ENCODE assay signal across 9 cellular contexts in genomic region chr3:5057857-5058324, GRCh38.
DNase-seq lines count a peak whose midpoint lies in the region; ATAC-seq, FAIRE-seq and TF ChIP-seq lines count a peak whose summit lies in the region.
"Had no signal": no experiment of that assay in that cellular context is flagged by ENCODE, and none has a peak within 500 bp of the region (broad histone marks: within the 10 kb centered on the region; RNA-seq: fewer than 3 reads in every experiment).

No MANE protein-coding gene starts in this region.

- peaks cover 36% of the 10 kb centered on the region for H3K4me1 Mint-ChIP-seq in activated CD4-positive, alpha-beta T cell treated with anti-CD3 and anti-CD28 coated beads, Interleukin-2, amount 10 ng/mL, durations not matched to agents 24 days and 14 days
- H3K4me1 Mint-ChIP-seq in dendritic cell treated with granulocyte-macrophage colony-stimulating factor and Interleukin-4, amounts not matched to agents 40 ng/mL and 50 ng/mL, for 4 days (ENCODE audit: low read depth): peaks cover 54% of the 10 kb centered on the region

- peaks cover 5% of the 10 kb centered on the region for H3K9me3 Mint-ChIP-seq in activated CD4-positive, alpha-beta T cell treated with anti-CD3 and anti-CD28 coated beads, Interleukin-2, amount 10 ng/mL, durations not matched to agents 24 days and 14 days
- H3K9me3 Mint-ChIP-seq in dendritic cell treated with granulocyte-macrophage colony-stimulating factor and Interleukin-4, amounts not matched to agents 40 ng/mL and 50 ng/mL, for 4 days: no peaks in the 10 kb centered on the region
- H3K9me3 Mint-ChIP-seq: IgD-negative memory B cell had no signal

- H3K4me1 ChIP-seq in ACC112 (ENCODE audit: control insufficient read depth, insufficient read depth, low read length, unreplicated experiment) (peaks cover 6% of the 10 kb centered on the region), right lobe of liver (no peaks in the 10 kb centered on the region)

- no peaks in the 10 kb centered on the region for H3K36me3 Mint-ChIP-seq in activated CD4-positive, alpha-beta T cell treated with anti-CD3 and anti-CD28 coated beads, Interleukin-2, amount 10 ng/mL, durations not matched to agents 24 days and 14 days (ENCODE audit: low read depth)
- H3K36me3 Mint-ChIP-seq in dendritic cell treated with granulocyte-macrophage colony-stimulating factor and Interleukin-4, amounts not matched to agents 40 ng/mL and 50 ng/mL, for 4 days (ENCODE audit: low read depth): no peaks in the 10 kb centered on the region
- H3K36me3 Mint-ChIP-seq: IgD-negative memory B cell had no signal

- no peak for TF ChIP-seq POLR2A in right lobe of liver (IDR thresholded peaks at IDR 0.05)

- 11% methylated on average over 6 of the region's 7 CpGs for WGBS in right lobe of liver (ENCODE audit: insufficient coverage, low coverage, low lambda C conversion rate, missing lambda C conversion rate)

- H3K36me3 ChIP-seq in ACC112 (ENCODE audit: insufficient read depth, low read length) (no peaks in the 10 kb centered on the region), right lobe of liver (no peaks in the 10 kb centered on the region)

- H2AFZ ChIP-seq in ACC112 (ENCODE audit: low read length, unreplicated experiment): no peak overlapping the region

- ATAC-seq in HG02973 (IDR thresholded peaks at IDR 0.05; ENCODE audit: unreplicated experiment) (peak; percentile 86), right lobe of liver (peak; percentile 91 to 94 (median 92))

- intact Hi-C loops in activated CD4-positive, alpha-beta T cell treated with anti-CD3 and anti-CD28 coated beads, Interleukin-2, amount 10 ng/mL, durations not matched to agents 24 days and 14 days (cut with micrococcal nuclease): loop anchor here (1.0 to 5.0 kb wide), 8 partner anchors 19 to 347 kb away; no protein-coding TSS in a partner anchor
- intact Hi-C loops in dendritic cell treated with granulocyte-macrophage colony-stimulating factor and Interleukin-4, amounts not matched to agents 40 ng/mL and 50 ng/mL, for 4 days (cut with micrococcal nuclease): loop anchor here (2.0 kb wide), 1 partner anchor 347 kb away; no protein-coding TSS in a partner anchor
- intact Hi-C loops in right lobe of liver (cut with DNase I): loop anchor here (5.0 to 10.0 kb wide), 2 partner anchors 346 to 353 kb away; no protein-coding TSS in a partner anchor

- H3K4me3 ChIP-seq in ACC112 (ENCODE audit: low read depth, low read length) (no peak overlapping the region), right lobe of liver (no peak overlapping the region)

- H3K27ac Mint-ChIP-seq in activated CD4-positive, alpha-beta T cell treated with anti-CD3 and anti-CD28 coated beads, Interleukin-2, amount 10 ng/mL, durations not matched to agents 24 days and 14 days: no peak overlapping the region
- H3K27ac Mint-ChIP-seq in dendritic cell treated with granulocyte-macrophage colony-stimulating factor and Interleukin-4, amounts not matched to agents 40 ng/mL and 50 ng/mL, for 4 days: peak overlapping the region; percentile 26

- FAIRE-seq in GM18507 (lab: Jason Lieb, UNC): peak; percentile 85

- peak; percentile 75 to 93 (median 79) for TF ChIP-seq CTCF in right lobe of liver (IDR thresholded peaks at IDR 0.05)

- DNase-seq in GM18507 (ENCODE audit: extremely low spot score, insufficient read length, low read depth) (peak; percentile 42), NCI-H510A treated with DMSO at 0.1 percent for 48 hours (lab: John Stamatoyannopoulos, UW) (peak; percentile 23), right lobe of liver (peak; percentile 61 to 78 (median 72))
- DNase-seq in activated CD4-positive, alpha-beta T cell treated with anti-CD3 and anti-CD28 coated beads, Interleukin-2, amount 10 ng/mL, durations not matched to agents 24 days and 14 days: peak; percentile 93
- peak; percentile 53 to 59 (median 57) for DNase-seq in stimulated activated CD4-positive, alpha-beta T cell treated with anti-CD3 and anti-CD28 coated beads, TNF-alpha, amount 100 ng/mL, for 48 hours (ENCODE audit: low read depth in 3 of 3)

- H3K27me3 ChIP-seq in ACC112 (ENCODE audit: insufficient read depth, low read length): no peaks in the 10 kb centered on the region
- no peaks in the 10 kb centered on the region for H3K27me3 ChIP-seq in right lobe of liver

- peaks cover 7% of the 10 kb centered on the region for H3K27me3 Mint-ChIP-seq in activated CD4-positive, alpha-beta T cell treated with anti-CD3 and anti-CD28 coated beads, Interleukin-2, amount 10 ng/mL, durations not matched to agents 24 days and 14 days
- H3K27me3 Mint-ChIP-seq in dendritic cell treated with granulocyte-macrophage colony-stimulating factor and Interleukin-4, amounts not matched to agents 40 ng/mL and 50 ng/mL, for 4 days: peaks cover 4% of the 10 kb centered on the region
- H3K27me3 Mint-ChIP-seq: IgD-negative memory B cell had no signal

- H3K9me3 ChIP-seq in right lobe of liver: no peaks in the 10 kb centered on the region

- H3K27ac ChIP-seq in ACC112 (ENCODE audit: low read depth, low read length): peak overlapping the region; percentile 10; the same call in 1 of the 2 replicates
- H3K27ac ChIP-seq in right lobe of liver: no peak overlapping the region

- H3K4me3 Mint-ChIP-seq in activated CD4-positive, alpha-beta T cell treated with anti-CD3 and anti-CD28 coated beads, Interleukin-2, amount 10 ng/mL, durations not matched to agents 24 days and 14 days: peak overlapping the region; percentile 29
- no peak overlapping the region for H3K4me3 Mint-ChIP-seq in dendritic cell treated with granulocyte-macrophage colony-stimulating factor and Interleukin-4, amounts not matched to agents 40 ng/mL and 50 ng/mL, for 4 days

- H3K79me2 ChIP-seq in ACC112 (ENCODE audit: control insufficient read depth, insufficient read depth, low read length, unreplicated experiment): no peaks in the 10 kb centered on the region

Comparison
In these comparisons a context has a peak if more than half of its experiments do, and no peak if none do; other contexts are left out.
1. DNase-seq: peak in every context shown above with its lines; median percentile 93 in activated CD4-positive, alpha-beta T cell treated with anti-CD3 and anti-CD28 coated beads, Interleukin-2, amount 10 ng/mL, durations not matched to agents 24 days and 14 days; 72 in right lobe of liver; 57 in stimulated activated CD4-positive, alpha-beta T cell treated with anti-CD3 and anti-CD28 coated beads, TNF-alpha, amount 100 ng/mL, for 48 hours; 42 in GM18507; 23 in NCI-H510A treated with DMSO at 0.1 percent for 48 hours.